ENCODE assay signal across 33 cellular contexts in genomic region chr18:69789794-69790193, GRCh38.
"Had no signal": no experiment of that assay in that cellular context is flagged by ENCODE, and none has a peak within 500 bp of the region (broad histone marks: within the 10 kb centered on the region; RNA-seq: fewer than 3 reads in every experiment).

No MANE protein-coding gene starts in this region.

- H3K36me3 ChIP-seq: brain microvascular endothelial cell, cardiac muscle cell, Peyer's patch, WERI-Rb-1 had no signal

- DNase-seq: activated CD4-positive, alpha-beta T cell treated with anti-CD3 and anti-CD28 coated beads, Interleukin-2, amount 10 ng/mL, durations not matched to agents 24 days and 14 days; activated CD4-positive, alpha-beta T cell treated with anti-CD3 and anti-CD28 coated beads, Interleukin-2, amount 50 U/mL, for 4 hours; activated CD8-positive, alpha-beta T cell treated with anti-CD3 and anti-CD28 coated beads for 36 hours; activated effector memory CD4-positive, alpha-beta T cell treated with anti-CD3 and anti-CD28 coated beads, Interleukin-2, amount 50 U/mL, for 16 hours; activated naive CD4-positive, alpha-beta T cell; activated naive CD4-positive, alpha-beta T cell treated with anti-CD3 and anti-CD28 coated beads, Interleukin-2, amount 50 U/mL, for 16 hours; activated naive CD8-positive, alpha-beta T cell treated with anti-CD3 and anti-CD28 coated beads for 36 hours; activated T-cell treated with anti-CD3 and anti-CD28 coated beads, Interleukin-2, amount 50 U/mL, for 1 hour; activated T-cell treated with anti-CD3 and anti-CD28 coated beads, Interleukin-2, amount 50 U/mL, for 72 hours; amniotic stem cell; aorta; brain microvascular endothelial cell; Karpas-422; KBM-7; NCI-H1105; NCI-H1417 treated with DMSO at 0.1 percent for 48 hours; NCI-H187 treated with DMSO at 0.1 percent for 48 hours; NCI-H2081; NCI-H345; NCI-H526; NCI-H748 treated with DMSO at 0.1 percent for 48 hours; NK-92 treated with Interleukin-12 subunit alpha and Interleukin-12 subunit beta, amount 100 ng/mL, for 24 hours; PC-3; Peyer's patch; SIG-M5; SW 1271; T1000; WERI-Rb-1 had no signal

- H3K27me3 ChIP-seq: brain microvascular endothelial cell, cardiac muscle cell, Peyer's patch had no signal

- H3K27ac Mint-ChIP-seq: activated CD4-positive, alpha-beta T cell treated with anti-CD3 and anti-CD28 coated beads, Interleukin-2, amount 10 ng/mL, durations not matched to agents 24 days and 14 days; activated CD8-positive, alpha-beta T cell treated with anti-CD3 and anti-CD28 coated beads for 36 hours; activated naive CD8-positive, alpha-beta T cell treated with anti-CD3 and anti-CD28 coated beads for 36 hours; activated T-cell treated with anti-CD3 and anti-CD28 coated beads, Interleukin-2, amount 50 U/mL, for 72 hours; activated T-helper 17 cell treated with anti-CD3 and anti-CD28 coated beads, Interleukin-2, amount 50 U/mL, for 72 hours had no signal

- H3K27me3 Mint-ChIP-seq: activated CD4-positive, alpha-beta T cell treated with anti-CD3 and anti-CD28 coated beads, Interleukin-2, amount 10 ng/mL, durations not matched to agents 24 days and 14 days; activated CD8-positive, alpha-beta T cell treated with anti-CD3 and anti-CD28 coated beads for 36 hours; activated naive CD8-positive, alpha-beta T cell treated with anti-CD3 and anti-CD28 coated beads for 36 hours; activated T-helper 17 cell treated with anti-CD3 and anti-CD28 coated beads, Interleukin-2, amount 50 U/mL, for 72 hours had no signal

- H3K27ac ChIP-seq: brain microvascular endothelial cell, cardiac muscle cell, Peyer's patch, RWPE1, WERI-Rb-1 had no signal

- H3K36me3 Mint-ChIP-seq: activated naive CD8-positive, alpha-beta T cell treated with anti-CD3 and anti-CD28 coated beads for 36 hours had no signal

- H3K4me3 ChIP-seq: cardiac muscle cell, Peyer's patch had no signal

- H3K9me3 Mint-ChIP-seq: activated CD8-positive, alpha-beta T cell treated with anti-CD3 and anti-CD28 coated beads for 36 hours; activated naive CD8-positive, alpha-beta T cell treated with anti-CD3 and anti-CD28 coated beads for 36 hours; central memory CD8-positive, alpha-beta T cell had no signal

- H3K9me3 ChIP-seq: Peyer's patch had no signal

- ATAC-seq: activated CD8-positive, alpha-beta T cell treated with anti-CD3 and anti-CD28 coated beads for 36 hours; activated T-cell treated with anti-CD3 and anti-CD28 coated beads, Interleukin-2, amount 50 U/mL, for 72 hours; activated T-helper 17 cell treated with anti-CD3 and anti-CD28 coated beads, Interleukin-2, amount 50 U/mL, for 72 hours; PC-3; Right ventricle myocardium inferior had no signal

- H3K4me1 ChIP-seq: Peyer's patch had no signal

- H3K4me3 Mint-ChIP-seq: activated CD4-positive, alpha-beta T cell treated with anti-CD3 and anti-CD28 coated beads, Interleukin-2, amount 10 ng/mL, durations not matched to agents 24 days and 14 days; activated CD8-positive, alpha-beta T cell treated with anti-CD3 and anti-CD28 coated beads for 36 hours; activated naive CD8-positive, alpha-beta T cell treated with anti-CD3 and anti-CD28 coated beads for 36 hours; activated T-cell treated with anti-CD3 and anti-CD28 coated beads, Interleukin-2, amount 50 U/mL, for 72 hours; activated T-helper 17 cell treated with anti-CD3 and anti-CD28 coated beads, Interleukin-2, amount 50 U/mL, for 72 hours; central memory CD8-positive, alpha-beta T cell had no signal

- H3K4me1 Mint-ChIP-seq: activated T-helper 17 cell treated with anti-CD3 and anti-CD28 coated beads, Interleukin-2, amount 50 U/mL, for 72 hours; central memory CD8-positive, alpha-beta T cell had no signal
